ENCODE assay signal across 23 cellular contexts in genomic region chr12:32036477-32037263, GRCh38.
A peak's percentile ranks its signal among the peaks of the same experiment; 100 is the strongest.
DNase-seq lines count a peak whose midpoint lies in the region; ATAC-seq and TF ChIP-seq lines count a peak whose summit lies in the region.
"Had no signal": no experiment of that assay in that cellular context is flagged by ENCODE, and none has a peak within 500 bp of the region (broad histone marks: within the 10 kb centered on the region; RNA-seq: fewer than 3 reads in every experiment).

No MANE protein-coding gene starts in this region.

- H3K9ac ChIP-seq in endodermal cell (ENCODE audit: extremely low read depth, low read length, poor library complexity, severe bottlenecking) = no peak overlapping the region

- no peak for ATAC-seq in GM19324 (IDR thresholded peaks at IDR 0.05; ENCODE audit: low FRiP score, unreplicated experiment)
- ATAC-seq: gastroesophageal sphincter; SK-N-SH treated with all-trans-retinoic acid at 6 μM for 48 hours; stimulated activated naive CD8-positive, alpha-beta T cell treated with anti-CD3 and anti-CD28 coated beads, Interleukin-15, amount 100 ng/mL, for 72 hours had no signal

- H3K9me3 Mint-ChIP-seq in endodermal cell (peaks cover 15% of the 10 kb centered on the region), progenitor cell of endocrine pancreas (ENCODE audit: low read depth) (peaks cover under 1% of the 10 kb centered on the region)
- H3K9me3 Mint-ChIP-seq: activated naive CD4-positive, alpha-beta T cell treated with anti-CD3 and anti-CD28 coated beads, Interleukin-2, amount 50 U/mL, for 24 hours had no signal

- H3K4me1 Mint-ChIP-seq in endodermal cell (peaks cover 50% of the 10 kb centered on the region), progenitor cell of endocrine pancreas (ENCODE audit: low read depth) (peaks cover 31% of the 10 kb centered on the region)
- H3K4me1 Mint-ChIP-seq: activated CD4-positive, alpha-beta T cell treated with anti-CD3 and anti-CD28 coated beads, Interleukin-2, amount 10 ng/mL, durations not matched to agents 7 days and 5 days; activated naive CD4-positive, alpha-beta T cell treated with anti-CD3 and anti-CD28 coated beads, Interleukin-2, amount 50 U/mL, for 24 hours; stimulated activated naive CD8-positive, alpha-beta T cell treated with anti-CD3 and anti-CD28 coated beads, Interleukin-15, amount 100 ng/mL, for 72 hours had no signal

- H3K4me3 ChIP-seq in endodermal cell (ENCODE audit: low read length) (no peak overlapping the region), coronary artery (no peak overlapping the region)
- H3K4me3 ChIP-seq: colonic mucosa, esophagus squamous epithelium, gastroesophageal sphincter, left ventricle myocardium inferior, tibial artery had no signal

- H3K27ac ChIP-seq in endodermal cell (ENCODE audit: low read depth, low read length) (no peak overlapping the region), coronary artery (no peak overlapping the region)
- H3K27ac ChIP-seq: 22Rv1, colonic mucosa, esophagus squamous epithelium, gastroesophageal sphincter, left ventricle myocardium inferior, tibial artery had no signal

- H3K9me3 ChIP-seq in endodermal cell (ENCODE audit: control insufficient read depth, low read length) = peaks cover 6% of the 10 kb centered on the region
- H3K9me3 ChIP-seq: colonic mucosa, esophagus squamous epithelium, gastroesophageal sphincter, left ventricle myocardium inferior, tibial artery had no signal

- H3K4me1 ChIP-seq in endodermal cell (ENCODE audit: control insufficient read depth, insufficient read depth, low read length) = peaks cover 6% of the 10 kb centered on the region
- H3K4me1 ChIP-seq: colonic mucosa, esophagus squamous epithelium, gastroesophageal sphincter had no signal

- no peak overlapping the region for H3K27ac Mint-ChIP-seq in endodermal cell
- peak overlapping the region; percentile 46 for H3K27ac Mint-ChIP-seq in progenitor cell of endocrine pancreas
- H3K27ac Mint-ChIP-seq: activated CD4-positive, alpha-beta T cell treated with anti-CD3 and anti-CD28 coated beads, Interleukin-2, amount 10 ng/mL, durations not matched to agents 7 days and 5 days; activated naive CD4-positive, alpha-beta T cell treated with anti-CD3 and anti-CD28 coated beads, Interleukin-2, amount 50 U/mL, for 24 hours; CD4-positive, alpha-beta memory T cell; stimulated activated naive CD8-positive, alpha-beta T cell treated with anti-CD3 and anti-CD28 coated beads, Interleukin-15, amount 100 ng/mL, for 72 hours had no signal

- H3K4me3 Mint-ChIP-seq in endodermal cell (no peak overlapping the region), progenitor cell of endocrine pancreas (ENCODE audit: low read depth) (no peak overlapping the region)
- H3K4me3 Mint-ChIP-seq: activated CD4-positive, alpha-beta T cell treated with anti-CD3 and anti-CD28 coated beads, Interleukin-2, amount 10 ng/mL, durations not matched to agents 7 days and 5 days; activated naive CD4-positive, alpha-beta T cell treated with anti-CD3 and anti-CD28 coated beads, Interleukin-2, amount 50 U/mL, for 24 hours; CD4-positive, alpha-beta memory T cell; stimulated activated naive CD8-positive, alpha-beta T cell treated with anti-CD3 and anti-CD28 coated beads, Interleukin-15, amount 100 ng/mL, for 72 hours had no signal

- H3K36me3 Mint-ChIP-seq in endodermal cell (ENCODE audit: low read depth) (peaks cover under 1% of the 10 kb centered on the region), progenitor cell of endocrine pancreas (ENCODE audit: insufficient read depth) (no peaks in the 10 kb centered on the region)
- H3K36me3 Mint-ChIP-seq: CD4-positive, alpha-beta memory T cell had no signal

- 93 to 96% methylated on average over 9 to 10 of the region's 11 CpGs for WGBS in endodermal cell (ENCODE audit: insufficient coverage in 1 of 2, insufficient read length in 1 of 2), 2 experiments

- H3K36me3 ChIP-seq in endodermal cell (ENCODE audit: control insufficient read depth, insufficient read depth, low read length) = no peaks in the 10 kb centered on the region
- H3K36me3 ChIP-seq: colonic mucosa, esophagus squamous epithelium, gastroesophageal sphincter, left ventricle myocardium inferior, tibial artery had no signal

- no peaks in the 10 kb centered on the region for H3K27me3 ChIP-seq in endodermal cell (ENCODE audit: control insufficient read depth, insufficient read depth, low read length, poor library complexity, severe bottlenecking)
- H3K27me3 ChIP-seq: colonic mucosa, esophagus squamous epithelium, gastroesophageal sphincter, tibial artery had no signal

- TF ChIP-seq CTCF in endodermal cell (conservative IDR thresholded peaks at IDR 0.05) (peak; percentile 50), progenitor cell of endocrine pancreas (IDR thresholded peaks at IDR 0.05; ENCODE audit: unreplicated experiment) (peak; percentile 31), coronary artery (IDR thresholded peaks at IDR 0.05) (no peak)

- DNase-seq in DMS53 (lab: John Stamatoyannopoulos, UW) (peak; percentile 37), DMS53 treated with DMSO at 0.1 percent for 48 hours (lab: John Stamatoyannopoulos, UW; ENCODE audit: unreplicated experiment) (no peak), endodermal cell (no peak), progenitor cell of endocrine pancreas (ENCODE audit: low spot score, unreplicated experiment) (no peak), EL (no peak), coronary artery (ENCODE audit: low spot score) (no peak)
- DNase-seq: activated CD4-positive, alpha-beta T cell treated with anti-CD3 and anti-CD28 coated beads, Interleukin-2, amount 10 ng/mL, durations not matched to agents 7 days and 5 days; CD4-positive, alpha-beta memory T cell; colonic mucosa; esophagus squamous epithelium; GF-D8; hypothalamus; left ventricle myocardium inferior; NCI-H1417 treated with DMSO at 0.1 percent for 48 hours; NCI-H510A treated with DMSO at 0.1 percent for 48 hours; stimulated activated naive CD8-positive, alpha-beta T cell treated with anti-CD3 and anti-CD28 coated beads, Interleukin-15, amount 100 ng/mL, for 72 hours; tibial artery had no signal

- 0 out of 2 replicates have a peak, but pooled peaks have one; percentile 6 for TF ChIP-seq RAD21 in Ishikawa (IDR thresholded peaks at IDR 0.05; ENCODE audit: low read depth)

- no peak for TF ChIP-seq EP300 in Ishikawa (IDR thresholded peaks at IDR 0.05; ENCODE audit: borderline replicate concordance)

- H3K27me3 Mint-ChIP-seq in endodermal cell (ENCODE audit: insufficient read depth) (no peaks in the 10 kb centered on the region), progenitor cell of endocrine pancreas (no peaks in the 10 kb centered on the region)
- H3K27me3 Mint-ChIP-seq: activated CD4-positive, alpha-beta T cell treated with anti-CD3 and anti-CD28 coated beads, Interleukin-2, amount 10 ng/mL, durations not matched to agents 7 days and 5 days; activated naive CD4-positive, alpha-beta T cell treated with anti-CD3 and anti-CD28 coated beads, Interleukin-2, amount 50 U/mL, for 24 hours; CD4-positive, alpha-beta memory T cell; stimulated activated naive CD8-positive, alpha-beta T cell treated with anti-CD3 and anti-CD28 coated beads, Interleukin-15, amount 100 ng/mL, for 72 hours had no signal

TF ChIP-seq in Ishikawa, 13 proteins besides CTCF, POLR2A, EP300 and RAD21:
- TF ChIP-seq, protein P1, sequence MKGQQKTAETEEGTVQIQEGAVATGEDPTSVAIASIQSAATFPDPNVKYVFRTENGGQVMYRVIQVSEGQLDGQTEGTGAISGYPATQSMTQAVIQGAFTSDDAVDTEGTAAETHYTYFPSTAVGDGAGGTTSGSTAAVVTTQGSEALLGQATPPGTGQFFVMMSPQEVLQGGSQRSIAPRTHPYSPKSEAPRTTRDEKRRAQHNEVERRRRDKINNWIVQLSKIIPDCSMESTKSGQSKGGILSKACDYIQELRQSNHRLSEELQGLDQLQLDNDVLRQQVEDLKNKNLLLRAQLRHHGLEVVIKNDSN (IDR thresholded peaks at IDR 0.05) = no peak
- TF ChIP-seq FOXM1 (IDR thresholded peaks at IDR 0.05; ENCODE audit: borderline replicate concordance, low read depth) (no peak), TEAD4 (IDR thresholded peaks at IDR 0.05) (no peak), EGR1 (IDR thresholded peaks at IDR 0.05) (no peak)
